ENCODE assay signal across 8 cellular contexts in genomic region chr1:15154480-15155036, GRCh38. TPM values are rescaled to one million over a fixed set of nuclear protein-coding genes. Genes with fewer than 3 reads are reported as not detected.
DNase-seq lines count a peak whose midpoint lies in the region; ATAC-seq, FAIRE-seq and TF ChIP-seq lines count a peak whose summit lies in the region.

No MANE protein-coding gene starts in this region.

- H3K9me3 ChIP-seq in esophagus (ENCODE audit: control insufficient read depth in 2 of 2, insufficient read depth in 1 of 2, low read depth in 1 of 2, low read length in 1 of 2) = no peaks in the 10 kb centered on the region

- peak overlapping the region; percentile 83 to 89 (median 87) for H3K4me3 Mint-ChIP-seq in nephron

- H3K27me3 Mint-ChIP-seq in nephron (ENCODE audit: low read depth) = peaks cover 10% of the 10 kb centered on the region

- TF ChIP-seq POLR2A in GM18505 (IDR thresholded peaks at IDR 0.05; ENCODE audit: borderline replicate concordance, extremely low read depth, insufficient read depth, insufficient read length) = no peak

- ATAC-seq in HG03457 (IDR thresholded peaks at IDR 0.05; ENCODE audit: unreplicated experiment) (no peak), GM18505 (IDR thresholded peaks at IDR 0.05; ENCODE audit: unreplicated experiment) (no peak)

- DNase-seq in EH (ENCODE audit: low read depth) = peak; percentile 12
- DNase-seq in RCC 7860 (ENCODE audit: low spot score) = peak; percentile 14
- DNase-seq in NCI-H1694 (lab: John Stamatoyannopoulos, UW) = no peak
- DNase-seq in DMS153 treated with DMSO at 0.1 percent for 48 hours (lab: John Stamatoyannopoulos, UW; ENCODE audit: unreplicated experiment) = no peak

- peaks cover 75% of the 10 kb centered on the region for H3K4me1 Mint-ChIP-seq in nephron

- no peak for FAIRE-seq in RCC 7860 (lab: Jason Lieb, UNC)

- peaks cover 4% of the 10 kb centered on the region for H3K9me3 Mint-ChIP-seq in nephron

- no peaks in the 10 kb centered on the region for H3K36me3 Mint-ChIP-seq in nephron (ENCODE audit: low read depth)

- peak overlapping the region; percentile 24 to 99 for H3K27ac ChIP-seq in esophagus (ENCODE audit: low read depth in 2 of 2, low read length in 1 of 2)

- H3K36me3 ChIP-seq in esophagus (ENCODE audit: control insufficient read depth in 2 of 2, insufficient read depth in 2 of 2, low read length in 1 of 2) = no peaks in the 10 kb centered on the region

- H3K4me3 ChIP-seq in esophagus (ENCODE audit: low read depth in 1 of 2, low read length in 2 of 2) = peak overlapping the region; percentile 66 to 75

- peaks cover 0 to 3% of the 10 kb centered on the region in 2 donors for H3K4me1 ChIP-seq in esophagus (ENCODE audit: control insufficient read depth in 2 of 2, insufficient read depth in 2 of 2, low read length in 1 of 2)

- no peaks in the 10 kb centered on the region for H3K27me3 ChIP-seq in esophagus (ENCODE audit: control insufficient read depth in 1 of 2, insufficient read depth in 2 of 2, low read length in 2 of 2)

- WGBS in esophagus, 2 donors = 8 to 9% methylated on average over 37 of the region's 37 CpGs

- TF ChIP-seq CTCF in nephron (IDR thresholded peaks at IDR 0.05; ENCODE audit: unreplicated experiment in 3 of 3) = no peak

- peak overlapping the region; percentile 46 to 85 (median 85) for H3K27ac Mint-ChIP-seq in nephron

RNA-seq across cellular contexts. Expression of gene TMEM51, which starts 1.0 kb away (rescaled TPM):
- polyA plus RNA-seq in esophagus = 10 to 100 TPM in 1 of 2 donors, 1 to 10 TPM in 1; 7.4 to 15.4 TPM

Comparison
In these comparisons a context has a peak if more than half of its experiments do, and no peak if none do; other contexts are left out.
1. DNase-seq: peak in EH (single experiment) and RCC 7860 (single experiment); none in NCI-H1694 (single experiment) and DMS153 treated with DMSO at 0.1 percent for 48 hours (single experiment).